In the genomic region with DNA sequence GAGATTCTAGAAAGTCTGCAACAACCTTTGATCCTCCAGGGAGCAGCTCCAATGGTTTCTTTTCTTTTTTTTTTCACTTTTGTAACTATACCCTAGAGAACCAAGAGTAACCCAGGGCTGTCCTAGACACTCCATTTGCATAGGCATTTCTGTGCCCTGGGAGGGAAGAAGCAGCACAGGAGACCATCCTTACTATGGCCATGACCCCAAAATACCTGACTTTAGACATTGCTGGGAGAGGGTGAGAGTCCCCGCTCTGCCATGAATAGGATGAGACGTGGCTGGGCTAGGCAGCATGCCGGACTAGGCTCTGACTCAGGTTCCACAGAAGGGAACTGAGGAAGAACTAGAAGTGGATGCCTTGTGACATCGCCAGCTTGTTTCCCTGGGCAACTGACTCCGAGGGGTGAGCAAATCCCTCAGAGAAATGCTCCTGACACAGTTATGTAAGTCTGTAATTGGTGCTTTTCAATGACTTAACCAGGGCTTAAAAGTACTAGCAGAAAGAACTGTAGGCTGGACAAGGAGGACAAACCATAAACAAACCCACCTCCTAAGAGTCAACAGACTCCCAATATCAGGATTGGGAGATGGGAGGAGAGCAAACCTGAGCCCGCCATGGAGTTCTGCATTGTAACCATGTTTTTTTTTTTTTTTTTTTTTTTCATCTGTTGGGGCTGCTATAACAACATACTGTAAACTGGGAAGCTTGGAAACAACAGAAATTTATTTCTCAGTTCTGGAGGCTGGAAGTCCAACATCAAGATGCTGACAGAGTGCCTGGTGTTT, we compare ENCODE assay signal across 1 cellular context.
TF ChIP-seq lines count a peak whose summit lies in the region.

No MANE protein-coding gene starts in this region.

TF ChIP-seq in H1, 55 proteins besides CTCF, POLR2A, EP300 and RAD21 (continued from another document):
- TF ChIP-seq TAF1 (IDR thresholded peaks at IDR 0.05; ENCODE audit: low read depth, low read length) (no peak), EZH2 (IDR thresholded peaks at IDR 0.05; ENCODE audit: low read depth, low read length, severe bottlenecking) (no peak), SP2 (IDR thresholded peaks at IDR 0.05; ENCODE audit: low read length) (no peak), CTBP2 (IDR thresholded peaks at IDR 0.05; ENCODE audit: borderline replicate concordance, insufficient read depth, insufficient read length, low read length) (no peak), KDM4A (IDR thresholded peaks at IDR 0.05; ENCODE audit: low read depth, low read length, severe bottlenecking) (no peak), PHF8 (conservative IDR thresholded peaks at IDR 0.05; ENCODE audit: low read depth, low read length) (no peak), JUN (IDR thresholded peaks at IDR 0.05; ENCODE audit: low read depth, low read length) (no peak), SP4 (IDR thresholded peaks at IDR 0.05; ENCODE audit: low read length) (no peak), KDM5A (IDR thresholded peaks at IDR 0.05; ENCODE audit: low read length) (no peak), ZNF274 (IDR thresholded peaks at IDR 0.05; ENCODE audit: borderline replicate concordance, extremely low read depth, low read length) (no peak), POLR2AphosphoS5 (IDR thresholded peaks at IDR 0.05; ENCODE audit: low read depth, low read length) (no peak), FOSL1 (IDR thresholded peaks at IDR 0.05; ENCODE audit: insufficient read depth, low read depth, low read length) (no peak)
TF ChIP-seq in H1: peak in this region for 0.
